In the genomic region with DNA sequence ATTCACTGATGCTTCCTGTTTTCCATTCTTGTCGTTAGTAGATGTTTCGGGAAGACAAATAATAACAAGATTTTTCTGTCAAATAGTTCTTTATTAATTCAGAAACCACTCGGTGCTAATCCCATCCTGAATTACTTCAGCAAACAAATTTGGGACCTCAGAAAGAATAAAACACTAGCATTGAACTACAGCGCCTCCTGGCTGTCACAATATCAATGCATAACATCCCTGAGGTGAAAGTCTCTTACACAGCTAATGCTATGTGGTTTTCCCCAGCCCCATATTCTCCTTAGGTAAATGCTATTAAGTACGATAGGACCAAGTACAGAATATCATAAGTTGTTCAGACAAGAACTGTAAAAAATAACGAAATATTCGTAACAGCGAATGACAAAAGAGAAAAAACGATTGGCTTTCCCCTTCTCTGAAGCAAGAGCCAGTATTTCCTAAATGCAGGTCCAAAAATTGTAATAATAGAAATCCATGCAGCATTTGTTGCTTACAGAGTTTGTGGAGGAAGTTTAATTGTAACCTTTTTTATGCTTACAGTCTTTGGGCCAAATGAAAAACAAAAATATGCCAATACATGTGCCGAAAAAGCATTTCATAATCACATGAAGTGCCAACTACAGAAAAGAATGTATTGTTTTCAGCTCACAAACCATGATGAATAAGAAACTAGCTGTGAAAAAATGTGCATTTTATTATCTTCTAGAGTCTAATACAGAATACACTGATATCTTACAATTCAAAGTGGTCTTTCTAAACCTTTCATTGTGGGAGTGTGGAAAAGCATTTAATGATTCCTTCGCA, we compare ENCODE assay signal across 8 cellular contexts. TPM values are rescaled to one million over a fixed set of nuclear protein-coding genes. Genes with fewer than 3 reads are reported as not detected.
DNase-seq lines count a peak whose midpoint lies in the region; ATAC-seq and TF ChIP-seq lines count a peak whose summit lies in the region.

No MANE protein-coding gene starts in this region.

- H3K9me2 ChIP-seq in SU-DHL-6 (replicated peaks; ENCODE audit: insufficient read depth, low read length) = no peaks in the 10 kb centered on the region

- in situ Hi-C loops in G401 (cut with HindIII; ENCODE audit: low sequenced_read_pairs) = no loop called here

- peak; percentile 74 for DNase-seq in G401 (ENCODE audit: low spot score)
- peak; percentile 87 for DNase-seq in HT-29 (ENCODE audit: low spot score)
- peak in 6 of 7 donors; percentile 43 to 86 (median 67) for DNase-seq in adrenal gland
- DNase-seq in hippocampal formation (lab: John Stamatoyannopoulos, UW) = peak; percentile 23 to 60
- peak; percentile 69 for DNase-seq in stimulated activated CD4-positive, alpha-beta T cell treated with anti-CD3 and anti-CD28 coated beads, Interleukin-15, amount 100 ng/mL, for 24 hours

- no peak overlapping the region for H3K9ac ChIP-seq in SU-DHL-6 (ENCODE audit: low read length)

- intact Hi-C loops in adrenal gland (cut with DNase I) = loop anchor here in 1 of 2 donors (5.0 kb wide), 2 partner anchors 74 to 299 kb away; no protein-coding TSS in a partner anchor

- H3K9me3 ChIP-seq in SU-DHL-6 (ENCODE audit: insufficient read depth, low read length) (no peaks in the 10 kb centered on the region), adrenal gland (replicated peaks in 1 of 3) (no peaks in the 10 kb centered on the region)

- TF ChIP-seq CTCF in SU-DHL-6 (IDR thresholded peaks at IDR 0.05; ENCODE audit: insufficient read depth, low read length, poor library complexity, severe bottlenecking) (peak; percentile 89), adrenal gland (IDR thresholded peaks at IDR 0.05) (peak; percentile 63 to 84 (median 78))

- no peaks in the 10 kb centered on the region for H4K20me1 ChIP-seq in SU-DHL-6 (ENCODE audit: low read depth, low read length)

- H3K27me3 ChIP-seq in SU-DHL-6 (ENCODE audit: low read length) (no peaks in the 10 kb centered on the region), adrenal gland (no peaks in the 10 kb centered on the region)

- no peak overlapping the region for H3K27ac ChIP-seq in SU-DHL-6 (ENCODE audit: low read depth, low read length)
- H3K27ac ChIP-seq in adrenal gland = peak overlapping the region in 2 of 5 donors; percentile 1 to 88

- H3F3A ChIP-seq in SU-DHL-6 (ENCODE audit: insufficient read depth) = no peaks in the 10 kb centered on the region

- H3K36me3 ChIP-seq in SU-DHL-6 (ENCODE audit: low read length) (no peaks in the 10 kb centered on the region), adrenal gland (replicated peaks in 1 of 2) (no peaks in the 10 kb centered on the region)

- no peaks in the 10 kb centered on the region for H3K79me2 ChIP-seq in SU-DHL-6 (ENCODE audit: insufficient read depth, low read length)

- ATAC-seq in GM21723 (IDR thresholded peaks at IDR 0.05; ENCODE audit: unreplicated experiment) (no peak), GM21515 (IDR thresholded peaks at IDR 0.05; ENCODE audit: unreplicated experiment) (no peak)

- no peak for TF ChIP-seq POLR2A in adrenal gland (IDR thresholded peaks at IDR 0.05)

- WGBS in adrenal gland, 4 donors = 45 to 55% (median 52%) methylated on average over 11 of the region's 11 CpGs

- peaks cover 29 to 37% of the 10 kb centered on the region in 2 donors for H3K4me1 ChIP-seq in adrenal gland (replicated peaks in 1 of 2)

- no peak overlapping the region for H2AFZ ChIP-seq in SU-DHL-6 (ENCODE audit: low read depth, low read length, severe bottlenecking)

- H3K4me3 ChIP-seq in SU-DHL-6 (ENCODE audit: insufficient read depth, low read length, poor library complexity, severe bottlenecking) (no peak overlapping the region), adrenal gland (no peak overlapping the region)

- H3K4me2 ChIP-seq in SU-DHL-6 (ENCODE audit: low read depth, low read length, poor library complexity, severe bottlenecking) = no peak overlapping the region

RNA-seq across cellular contexts. Expression of gene MYPN, which starts 47.3 kb away (rescaled TPM):
- total RNA-seq in G401 (2014; rRNA removed; shearing (Covaris generic)) = 0.06 TPM in 1 of 2 replicates, not detected in the other
- not detected in 2 replicates for total RNA-seq in HT-29 (2014; rRNA removed; shearing (Covaris generic))
- 1 to 10 TPM in 1 of 8 donors, under 1 TPM in 5, not detected in 2; 0.10 to 1.9 (median 0.28) TPM for total RNA-seq in adrenal gland
- under 1 TPM; 0.24 to 0.79 (median 0.34) TPM for polyA plus RNA-seq in adrenal gland
